In genomic region chr4:147616849-147617172, GRCh38 we compare ENCODE assay signal across 8 cellular contexts. TPM values are rescaled to one million over a fixed set of nuclear protein-coding genes. Genes with fewer than 3 reads are reported as not detected.
DNase-seq lines count a peak whose midpoint lies in the region; ATAC-seq and TF ChIP-seq lines count a peak whose summit lies in the region.

No MANE protein-coding gene starts in this region.

- ATAC-seq in GM18502 (IDR thresholded peaks at IDR 0.05; ENCODE audit: poor library complexity, unreplicated experiment) = peak; percentile 19
- peak; percentile 12 for ATAC-seq in HG02678 (IDR thresholded peaks at IDR 0.05; ENCODE audit: unreplicated experiment)

- H3K36me3 ChIP-seq in iPS DF 6.9 (ENCODE audit: control insufficient read depth, insufficient read depth, low read length) (no peaks in the 10 kb centered on the region), suprapubic skin (no peaks in the 10 kb centered on the region)

- H3K4me1 ChIP-seq in iPS DF 6.9 (ENCODE audit: control insufficient read depth, insufficient read depth, low read length) = no peaks in the 10 kb centered on the region
- peaks cover 37% of the 10 kb centered on the region for H3K4me1 ChIP-seq in suprapubic skin

- H3K4me3 ChIP-seq in iPS DF 6.9 (ENCODE audit: low read length) = peak overlapping the region; percentile 64; the same call in 1 of the 2 replicates
- H3K4me3 ChIP-seq in suprapubic skin = peak overlapping the region; percentile 62

- H3K9me3 ChIP-seq in iPS DF 6.9 (ENCODE audit: control insufficient read depth, insufficient read depth, low read length) (no peaks in the 10 kb centered on the region), suprapubic skin (no peaks in the 10 kb centered on the region)

- WGBS in iPS DF 6.9 (ENCODE audit: insufficient coverage, insufficient read length) = no CpG with 5 or more reads among the region's 6 CpGs
- 34% methylated on average over 6 of the region's 6 CpGs for WGBS in suprapubic skin

- no peak for TF ChIP-seq POLR2A in suprapubic skin (IDR thresholded peaks at IDR 0.05)

- no peak for DNase-seq in iPS DF 6.9 (ENCODE audit: low read depth, low spot score)
- DNase-seq in suprapubic skin (ENCODE audit: low spot score in 2 of 2) = no peak
- no peak for DNase-seq in NCI-H446 (lab: John Stamatoyannopoulos, UW)
- no peak for DNase-seq in hippocampal formation (lab: John Stamatoyannopoulos, UW)
- no peak for DNase-seq in retina

- H3K27ac ChIP-seq in VCaP (peak overlapping the region; percentile 87), iPS DF 6.9 (ENCODE audit: low read length) (no peak overlapping the region), suprapubic skin (no peak overlapping the region)

- TF ChIP-seq CTCF in VCaP (conservative IDR thresholded peaks at IDR 0.05) (no peak), suprapubic skin (IDR thresholded peaks at IDR 0.05) (no peak)

- H3K27me3 ChIP-seq in iPS DF 6.9 (ENCODE audit: control insufficient read depth, insufficient read depth, low read length) = no peaks in the 10 kb centered on the region
- no peaks in the 10 kb centered on the region for H3K27me3 ChIP-seq in suprapubic skin

- TF ChIP-seq EP300 in suprapubic skin (IDR thresholded peaks at IDR 0.05) = no peak

RNA-seq across cellular contexts. Expression of gene TMEM184C, which starts 0.4 kb away (rescaled TPM):
- 10 to 100 TPM; 17.1 to 29.8 (median 21.1) TPM for total RNA-seq in suprapubic skin
